In genomic region chr3:172666873-172667694, GRCh38 we compare ENCODE assay signal across 9 cellular contexts. TPM values are rescaled to one million over a fixed set of nuclear protein-coding genes. Genes with fewer than 3 reads are reported as not detected.
DNase-seq lines count a peak whose midpoint lies in the region; ATAC-seq and TF ChIP-seq lines count a peak whose summit lies in the region.
"Had no signal": no experiment of that assay in that cellular context is flagged by ENCODE, and none has a peak within 500 bp of the region (broad histone marks: within the 10 kb centered on the region; RNA-seq: fewer than 3 reads in every experiment).

No MANE protein-coding gene starts in this region.

- peak; percentile 99 for TF ChIP-seq CTCF in Calu3 (IDR thresholded peaks at IDR 0.05; ENCODE audit: unreplicated experiment)

- no peak overlapping the region for H2AK5ac ChIP-seq in mesenchymal stem cell (ENCODE audit: low read length, severe bottlenecking)

- H3K27ac Mint-ChIP-seq in Calu3 (ENCODE audit: unreplicated experiment) = peak overlapping the region; percentile 73

- no peak overlapping the region for H3K14ac ChIP-seq in mesenchymal stem cell (ENCODE audit: low read length in 2 of 2)

- H2BK12ac ChIP-seq in mesenchymal stem cell (ENCODE audit: low read length in 2 of 2) = no peak overlapping the region

- no peaks in the 10 kb centered on the region for H3K27me3 Mint-ChIP-seq in Calu3 (ENCODE audit: unreplicated experiment)

- no peak overlapping the region for H3K4me3 ChIP-seq in mesenchymal stem cell (ENCODE audit: insufficient read depth in 1 of 2, low read depth in 1 of 2, low read length in 2 of 2)

- no peak overlapping the region for H2BK120ac ChIP-seq in mesenchymal stem cell (ENCODE audit: low read depth, low read length)

- H3K4me1 Mint-ChIP-seq in Calu3 (ENCODE audit: low read depth, unreplicated experiment) = peaks cover 51% of the 10 kb centered on the region

- intact Hi-C loops in Calu3 (cut with micrococcal nuclease; ENCODE audit: unreplicated experiment) = loop anchor here (1.0 to 5.0 kb wide), 7 partner anchors 29 to 335 kb away; no protein-coding TSS in a partner anchor

- peaks cover 26% of the 10 kb centered on the region for H3K36me3 Mint-ChIP-seq in Calu3 (ENCODE audit: insufficient read depth, unreplicated experiment)

- DNase-seq in Calu3 (peak; percentile 94), NCI-H82 treated with DMSO at 0.1 percent for 48 hours (lab: John Stamatoyannopoulos, UW; ENCODE audit: unreplicated experiment) (peak; percentile 71), mesenchymal stem cell (peak; percentile 87)
- peak; percentile 72 to 82 for DNase-seq in activated CD4-positive, alpha-beta T cell treated with anti-CD3 and anti-CD28 coated beads, Interleukin-2, amount 50 U/mL, for 48 hours
- peak; percentile 84 for DNase-seq in effector CD4-positive, alpha-beta T cell
- peak; percentile 43 to 62 for DNase-seq in stimulated activated CD8-positive, alpha-beta memory T cell treated with anti-CD3 and anti-CD28 coated beads, Interleukin-4, amount 100 ng/mL, for 1 hour (ENCODE audit: low read depth in 2 of 2, low spot score in 1 of 2)

- H3K9me3 ChIP-seq in mesenchymal stem cell (ENCODE audit: control insufficient read depth, low read length) = no peaks in the 10 kb centered on the region

- H3K23ac ChIP-seq in mesenchymal stem cell (ENCODE audit: low read length in 2 of 2) = no peak overlapping the region

- H3K4ac ChIP-seq in mesenchymal stem cell (ENCODE audit: low read depth in 1 of 2, low read length in 2 of 2) = no peak overlapping the region

- H4K8ac ChIP-seq in mesenchymal stem cell (ENCODE audit: low read length) = no peak overlapping the region

- TSS peak; percentile 86 for BruUV-seq in Calu3 (replicated peaks; lab: Mats Ljungman, UMichigan)

- no peaks in the 10 kb centered on the region for H3K36me3 ChIP-seq in mesenchymal stem cell (ENCODE audit: control insufficient read depth in 1 of 2, insufficient read depth in 2 of 2, low read depth in 1 of 2, low read length in 2 of 2)

- WGBS in mesenchymal stem cell = 66% methylated on average over 15 of the region's 16 CpGs

- CTCF ChIA-PET in Calu3 (lab: Charles Lee) = interaction anchor here (0.7 to 2.2 kb wide), 21 partner anchors 8 to 530 kb away, joined by 3 to 20 read pairs (median 5); partner anchors contain the start of genes ECT2, NCEH1 and TNFSF10

- no peak overlapping the region for H2AFZ ChIP-seq in mesenchymal stem cell (ENCODE audit: low read depth, low read length)

- H3K4me3 Mint-ChIP-seq in Calu3 (ENCODE audit: low read depth, unreplicated experiment) = peak overlapping the region; percentile 51

- H3K4me1 ChIP-seq in mesenchymal stem cell (ENCODE audit: control insufficient read depth, insufficient read depth, low read depth, low read length) = no peaks in the 10 kb centered on the region

- peak; percentile 96 for ATAC-seq in GM21360 (IDR thresholded peaks at IDR 0.05; ENCODE audit: unreplicated experiment)
- ATAC-seq in HG03575 (IDR thresholded peaks at IDR 0.05; ENCODE audit: extremely low read depth, insufficient number of reproducible peaks, low FRiP score, unreplicated experiment) = peak; percentile 93

- no peak overlapping the region for H4K91ac ChIP-seq in mesenchymal stem cell (ENCODE audit: low read length)

- H3K18ac ChIP-seq in mesenchymal stem cell (ENCODE audit: low read depth in 1 of 2, low read length in 2 of 2) = no peak overlapping the region

- H2BK15ac ChIP-seq in mesenchymal stem cell (ENCODE audit: low read depth, poor library complexity, severe bottlenecking) = no peak overlapping the region

- no peak overlapping the region for H3K27ac ChIP-seq in mesenchymal stem cell (ENCODE audit: low read length, poor library complexity, severe bottlenecking)
- H3K27ac ChIP-seq: epithelial cell of prostate had no signal

- H3K9me3 Mint-ChIP-seq in Calu3 (ENCODE audit: low read depth, unreplicated experiment) = peaks cover 15% of the 10 kb centered on the region

- H2BK5ac ChIP-seq in mesenchymal stem cell (ENCODE audit: low read depth, low read length, poor library complexity, severe bottlenecking) = no peak overlapping the region

- H3K4me2 ChIP-seq in mesenchymal stem cell (ENCODE audit: low read length, poor library complexity, severe bottlenecking) = no peak overlapping the region

- no peak overlapping the region for H3K9ac ChIP-seq in mesenchymal stem cell (ENCODE audit: low read length)

- H3K27me3 ChIP-seq in mesenchymal stem cell (ENCODE audit: control insufficient read depth in 1 of 2, insufficient read depth in 1 of 2, low read length in 2 of 2) = no peaks in the 10 kb centered on the region

- peaks cover 14% of the 10 kb centered on the region for H3K79me1 ChIP-seq in mesenchymal stem cell (replicated peaks; ENCODE audit: low read length, poor library complexity, severe bottlenecking)

RNA-seq across cellular contexts. Expression of gene NCEH1, which starts 43.8 kb away (rescaled TPM):
- 159 and 163 TPM in 2 replicates for total RNA-seq in Calu3 (2022)
- 13.5 TPM for polyA plus RNA-seq in mesenchymal stem cell (2013, experiment 1 of 2)
- 13.3 TPM for polyA plus RNA-seq in mesenchymal stem cell (2013, experiment 2 of 2)
